ENCODE assay signal across 7 cellular contexts in genomic region chr7:99375070-99375807, GRCh38. TPM values are rescaled to one million over a fixed set of nuclear protein-coding genes. Genes with fewer than 3 reads are reported as not detected.
A peak's percentile ranks its signal among the peaks of the same experiment; 100 is the strongest.
DNase-seq lines count a peak whose midpoint lies in the region; ATAC-seq, FAIRE-seq and TF ChIP-seq lines count a peak whose summit lies in the region.

No MANE protein-coding gene starts in this region.

- POLR2A ChIA-PET in activated B cell treated with CpG ODN at 0.5 μM for 24 hours (lab: Charles Lee): interaction anchor here (0.5 to 10.5 kb wide), 18 partner anchors 8 to 1515 kb away, joined by 3 to 189 read pairs (median 5); partner anchors contain the start of genes BUD31, CPSF4, MCM7 and PDAP1

- peak; percentile 17; the same call in 1 of the 2 replicates for TF ChIP-seq POLR2A in GM12891 (IDR thresholded peaks at IDR 0.05; ENCODE audit: low read depth, low read length)

- no peaks in the 10 kb centered on the region for H3K9me3 ChIP-seq in HAP-1

- CTCF ChIA-PET in activated B cell treated with CpG ODN at 0.5 μM for 24 hours (lab: Charles Lee): interaction anchor here (0.7 kb wide), 1 partner anchor 34 kb away, joined by 3 read pairs; the partner anchor contains the start of genes BUD31 and PDAP1

- H3K36me3 ChIP-seq in HAP-1 (replicated peaks) (peaks cover 3% of the 10 kb centered on the region), kidney epithelial cell (ENCODE audit: control insufficient read depth, insufficient read depth, low read length) (no peaks in the 10 kb centered on the region)

- peak overlapping the region; percentile 83 for H3K4me3 Mint-ChIP-seq in activated B cell treated with CpG ODN at 0.5 μM for 24 hours

- FAIRE-seq in GM12891 (lab: Jason Lieb, UNC): peak; percentile 52

- H3K36me3 Mint-ChIP-seq in activated B cell treated with CpG ODN at 0.5 μM for 24 hours (ENCODE audit: low read depth): peaks cover 21% of the 10 kb centered on the region

- H3K4me3 ChIP-seq in HAP-1 (peak overlapping the region; percentile 61), kidney epithelial cell (ENCODE audit: low read depth, low read length) (peak overlapping the region; percentile 86)

- peak; percentile 49 for ATAC-seq in activated B cell treated with CpG ODN at 0.5 μM for 24 hours (ENCODE audit: low read depth)

- peaks cover 41% of the 10 kb centered on the region for H3K4me1 Mint-ChIP-seq in activated B cell treated with CpG ODN at 0.5 μM for 24 hours

- peaks cover 3% of the 10 kb centered on the region; the same call in 1 of the 2 replicates for H3K4me1 ChIP-seq in HAP-1

- peak overlapping the region; percentile 79 for H3K27ac Mint-ChIP-seq in activated B cell treated with CpG ODN at 0.5 μM for 24 hours

- peak; percentile 69 for DNase-seq in GM12891 (ENCODE audit: insufficient read length, low spot score)
- DNase-seq in HAP-1 (ENCODE audit: low spot score in 2 of 2): peak; percentile 30 to 78
- DNase-seq in NAMALWA (ENCODE audit: low spot score): peak; percentile 85
- DNase-seq in activated B cell treated with CpG ODN at 0.5 μM for 24 hours: peak; percentile 72
- peak; percentile 40 for DNase-seq in cerebellar cortex (ENCODE audit: low spot score)
- DNase-seq in kidney epithelial cell (ENCODE audit: low read depth): no peak
- DNase-seq in stimulated activated CD4-positive, alpha-beta T cell treated with anti-CD3 and anti-CD28 coated beads, Interleukin-12 subunit alpha, Interleukin-12 subunit beta, amount 100 ng/mL, for 48 hours (ENCODE audit: low read depth in 2 of 3, low spot score in 1 of 3): peak; percentile 39 to 66 (median 54)

- H3K27me3 ChIP-seq in HAP-1 (ENCODE audit: low read depth) (no peaks in the 10 kb centered on the region), kidney epithelial cell (ENCODE audit: control insufficient read depth, insufficient read depth, low read length) (no peaks in the 10 kb centered on the region)

- in situ Hi-C loops in HAP-1 (cut with MboI; ENCODE audit: low sequenced_read_pairs): no loop called here

- H3K9me3 Mint-ChIP-seq in activated B cell treated with CpG ODN at 0.5 μM for 24 hours: no peaks in the 10 kb centered on the region

- intact Hi-C loops in activated B cell treated with CpG ODN at 0.5 μM for 24 hours (cut with micrococcal nuclease): loop anchor here (2.0 to 10.0 kb wide), 4 partner anchors 64 to 180 kb away; partner anchors contain the start of genes ATP5MF, CPSF4, FAM200A and PTCD1

- TF ChIP-seq CTCF in activated B cell treated with CpG ODN at 0.5 μM for 24 hours (IDR thresholded peaks at IDR 0.05) (no peak), kidney epithelial cell (IDR thresholded peaks at IDR 0.05; ENCODE audit: insufficient read depth, low read length, poor library complexity, severe bottlenecking) (no peak)

- no peaks in the 10 kb centered on the region for H3K27me3 Mint-ChIP-seq in activated B cell treated with CpG ODN at 0.5 μM for 24 hours

TF ChIP-seq in GM12891, 5 proteins besides CTCF, POLR2A, EP300 and RAD21:
- peak; percentile 1 for TF ChIP-seq PAX5 (IDR thresholded peaks at IDR 0.05; ENCODE audit: insufficient read depth, low read length, severe bottlenecking)
- no peak for TF ChIP-seq TAF1 (IDR thresholded peaks at IDR 0.05; ENCODE audit: low read depth, low read length)
- TF ChIP-seq POU2F2 (IDR thresholded peaks at IDR 0.05; ENCODE audit: low read depth, low read length): no peak
- TF ChIP-seq POLR2AphosphoS5 (IDR thresholded peaks at IDR 0.05; ENCODE audit: low read depth, low read length): peak; percentile 32; the same call in 1 of the 2 replicates
- peak; percentile 31; the same call in 1 of the 2 replicates for TF ChIP-seq SPI1 (IDR thresholded peaks at IDR 0.05; ENCODE audit: low read depth, low read length)

RNA-seq across cellular contexts. Expression of gene ARPC1B, which starts 0.7 kb away (rescaled TPM):
- 631 TPM for polyA plus RNA-seq in GM12891 (2012; ENCODE audit: low read depth, missing spikeins)
- total RNA-seq in activated B cell treated with CpG ODN at 0.5 μM for 24 hours (300 and 312 TPM in 2 replicates), kidney epithelial cell (385 and 460 TPM in 2 replicates)

RNA-seq across cellular contexts. Expression of gene PDAP1, which starts 33.2 kb away (rescaled TPM):
- 123 TPM for polyA plus RNA-seq in GM12891 (2012; ENCODE audit: low read depth, missing spikeins)
- total RNA-seq in activated B cell treated with CpG ODN at 0.5 μM for 24 hours (105 and 134 TPM in 2 replicates), kidney epithelial cell (123 and 133 TPM in 2 replicates)

RNA-seq across cellular contexts. Expression of gene BUD31, which starts 33.5 kb away (rescaled TPM):
- 93.9 TPM for polyA plus RNA-seq in GM12891 (2012; ENCODE audit: low read depth, missing spikeins)
- 93.7 and 113 TPM in 2 replicates for total RNA-seq in activated B cell treated with CpG ODN at 0.5 μM for 24 hours
- total RNA-seq in kidney epithelial cell: 146 and 153 TPM in 2 replicates

RNA-seq across cellular contexts. Expression of gene ARPC1A, which starts 49.5 kb away (rescaled TPM):
- 54.7 TPM for polyA plus RNA-seq in GM12891 (2012; ENCODE audit: low read depth, missing spikeins)
- total RNA-seq in activated B cell treated with CpG ODN at 0.5 μM for 24 hours (47.3 and 51.6 TPM in 2 replicates), kidney epithelial cell (185 and 216 TPM in 2 replicates)
